8 cellular contexts compared by ENCODE assay signal in the genomic region with DNA sequence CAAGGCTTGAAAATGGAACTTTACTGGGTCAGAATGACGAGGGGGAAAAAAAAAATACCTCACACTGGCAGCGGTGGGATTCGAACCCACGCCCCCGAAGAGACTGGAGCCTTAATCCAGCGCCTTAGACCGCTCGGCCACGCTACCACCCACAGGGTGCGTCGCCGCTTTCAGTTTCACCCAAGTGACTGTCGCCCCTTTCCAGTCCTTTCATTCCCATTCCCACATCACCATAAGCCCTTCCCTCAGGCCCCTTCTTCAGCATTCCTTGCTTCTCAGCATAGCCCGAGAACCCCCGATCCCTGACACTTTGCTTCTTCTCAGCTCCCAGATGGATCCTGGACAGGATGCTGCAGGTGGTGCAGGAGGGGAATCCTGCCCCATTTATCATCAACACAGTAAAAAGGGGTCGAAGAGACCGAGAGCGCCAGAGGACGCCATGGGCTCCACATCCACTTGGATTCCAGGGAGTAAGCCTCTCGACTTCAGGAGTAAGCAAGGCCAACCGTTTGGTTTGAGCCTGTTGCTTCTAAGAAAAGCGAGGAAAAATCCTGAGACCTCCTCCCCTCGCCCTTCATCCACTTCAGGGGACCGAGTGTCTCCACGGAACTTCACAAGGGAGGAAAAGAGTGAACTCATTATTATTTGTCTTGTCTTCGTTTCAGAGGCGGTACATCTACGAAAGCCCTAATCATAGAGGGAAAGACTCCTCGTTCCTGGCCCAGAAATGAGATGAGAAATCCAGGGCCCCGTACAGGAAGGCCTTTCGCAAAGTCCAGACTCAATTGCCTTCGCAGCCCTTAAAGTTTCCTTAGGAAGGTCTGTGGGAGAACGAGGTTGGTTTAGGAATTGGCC. TPM values are rescaled to one million over a fixed set of nuclear protein-coding genes. Genes with fewer than 3 reads are reported as not detected.
DNase-seq lines count a peak whose midpoint lies in the region; ATAC-seq and TF ChIP-seq lines count a peak whose summit lies in the region.

No MANE protein-coding gene starts in this region.

- no peaks in the 10 kb centered on the region for H3K9me3 ChIP-seq in uterus

- H3K4me3 ChIP-seq in LNCaP clone FGC (ENCODE audit: low read depth, low read length) = peak overlapping the region; percentile 57
- H3K4me3 ChIP-seq in uterus = peak overlapping the region; percentile 26 to 35

- H3K36me3 ChIP-seq in uterus = no peaks in the 10 kb centered on the region

- intact Hi-C loops in left ventricle myocardium superior (cut with micrococcal nuclease) (no loop called here), posterior vena cava (cut with DNase I) (loop anchor here in 1 of 2 donors (5.0 kb wide), 1 partner anchor 39 kb away; no protein-coding TSS in a partner anchor), uterus (cut with DNase I; ENCODE audit: low total_unique reads) (no loop called here)

- no peak for TF ChIP-seq POLR2A in uterus (IDR thresholded peaks at IDR 0.05)

- no peaks in the 10 kb centered on the region for H3K4me1 ChIP-seq in uterus

- TF ChIP-seq CTCF in LNCaP clone FGC (IDR thresholded peaks at IDR 0.05; ENCODE audit: control insufficient read depth, extremely low read depth, insufficient read depth) = no peak
- TF ChIP-seq CTCF in uterus (IDR thresholded peaks at IDR 0.05) = no peak

- no peaks in the 10 kb centered on the region for H3K27me3 ChIP-seq in uterus

- peak overlapping the region; percentile 80 to 84 for H3K27ac ChIP-seq in uterus

- ATAC-seq in SK-N-SH treated with all-trans-retinoic acid at 6 μM for 48 hours = peak; percentile 48
- peak; percentile 66 for ATAC-seq in left ventricle myocardium superior
- no peak for ATAC-seq in GM19463 (IDR thresholded peaks at IDR 0.05; ENCODE audit: unreplicated experiment)

- DNase-seq in DMS153 (lab: John Stamatoyannopoulos, UW) (peak; percentile 67), LNCaP clone FGC (ENCODE audit: low read depth) (no peak), amniotic stem cell (lab: John Stamatoyannopoulos, UW) (peak; percentile 37), left ventricle myocardium superior (peak; percentile 79), posterior vena cava (ENCODE audit: low spot score) (peak; percentile 93), uterus (peak; percentile 62 to 69)

TF ChIP-seq in SK-N-SH treated with all-trans-retinoic acid at 6 μM for 48 hours, 23 proteins besides CTCF, POLR2A, EP300 and RAD21:
- no peak for TF ChIP-seq ZNF70 (CRISPR knock-in tag; IDR thresholded peaks at IDR 0.05)
- peak; percentile 83 for TF ChIP-seq ZNF8 (CRISPR knock-in tag; IDR thresholded peaks at IDR 0.05)
- TF ChIP-seq, protein P1, sequence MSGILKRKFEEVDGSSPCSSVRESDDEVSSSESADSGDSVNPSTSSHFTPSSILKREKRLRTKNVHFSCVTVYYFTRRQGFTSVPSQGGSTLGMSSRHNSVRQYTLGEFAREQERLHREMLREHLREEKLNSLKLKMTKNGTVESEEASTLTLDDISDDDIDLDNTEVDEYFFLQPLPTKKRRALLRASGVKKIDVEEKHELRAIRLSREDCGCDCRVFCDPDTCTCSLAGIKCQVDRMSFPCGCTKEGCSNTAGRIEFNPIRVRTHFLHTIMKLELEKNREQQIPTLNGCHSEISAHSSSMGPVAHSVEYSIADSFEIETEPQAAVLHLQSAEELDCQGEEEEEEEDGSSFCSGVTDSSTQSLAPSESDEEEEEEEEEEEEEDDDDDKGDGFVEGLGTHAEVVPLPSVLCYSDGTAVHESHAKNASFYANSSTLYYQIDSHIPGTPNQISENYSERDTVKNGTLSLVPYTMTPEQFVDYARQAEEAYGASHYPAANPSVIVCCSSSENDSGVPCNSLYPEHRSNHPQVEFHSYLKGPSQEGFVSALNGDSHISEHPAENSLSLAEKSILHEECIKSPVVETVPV (CRISPR knock-in tag; IDR thresholded peaks at IDR 0.05) = no peak
- no peak for TF ChIP-seq ARNTL (CRISPR knock-in tag; IDR thresholded peaks at IDR 0.05; ENCODE audit: borderline replicate concordance, low read depth)
- TF ChIP-seq, protein P2, sequence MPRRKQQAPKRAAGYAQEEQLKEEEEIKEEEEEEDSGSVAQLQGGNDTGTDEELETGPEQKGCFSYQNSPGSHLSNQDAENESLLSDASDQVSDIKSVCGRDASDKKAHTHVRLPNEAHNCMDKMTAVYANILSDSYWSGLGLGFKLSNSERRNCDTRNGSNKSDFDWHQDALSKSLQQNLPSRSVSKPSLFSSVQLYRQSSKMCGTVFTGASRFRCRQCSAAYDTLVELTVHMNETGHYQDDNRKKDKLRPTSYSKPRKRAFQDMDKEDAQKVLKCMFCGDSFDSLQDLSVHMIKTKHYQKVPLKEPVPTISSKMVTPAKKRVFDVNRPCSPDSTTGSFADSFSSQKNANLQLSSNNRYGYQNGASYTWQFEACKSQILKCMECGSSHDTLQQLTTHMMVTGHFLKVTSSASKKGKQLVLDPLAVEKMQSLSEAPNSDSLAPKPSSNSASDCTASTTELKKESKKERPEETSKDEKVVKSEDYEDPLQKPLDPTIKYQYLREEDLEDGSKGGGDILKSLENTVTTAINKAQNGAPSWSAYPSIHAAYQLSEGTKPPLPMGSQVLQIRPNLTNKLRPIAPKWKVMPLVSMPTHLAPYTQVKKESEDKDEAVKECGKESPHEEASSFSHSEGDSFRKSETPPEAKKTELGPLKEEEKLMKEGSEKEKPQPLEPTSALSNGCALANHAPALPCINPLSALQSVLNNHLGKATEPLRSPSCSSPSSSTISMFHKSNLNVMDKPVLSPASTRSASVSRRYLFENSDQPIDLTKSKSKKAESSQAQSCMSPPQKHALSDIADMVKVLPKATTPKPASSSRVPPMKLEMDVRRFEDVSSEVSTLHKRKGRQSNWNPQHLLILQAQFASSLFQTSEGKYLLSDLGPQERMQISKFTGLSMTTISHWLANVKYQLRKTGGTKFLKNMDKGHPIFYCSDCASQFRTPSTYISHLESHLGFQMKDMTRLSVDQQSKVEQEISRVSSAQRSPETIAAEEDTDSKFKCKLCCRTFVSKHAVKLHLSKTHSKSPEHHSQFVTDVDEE (CRISPR knock-in tag; IDR thresholded peaks at IDR 0.05) = 0 out of 2 replicates have a peak, but pooled peaks have one; percentile 12
- TF ChIP-seq ZC3H10 (CRISPR knock-in tag; IDR thresholded peaks at IDR 0.05) = no peak
- TF ChIP-seq BACH2 (CRISPR knock-in tag; IDR thresholded peaks at IDR 0.05; ENCODE audit: borderline replicate concordance) = no peak
- no peak for TF ChIP-seq SNAI2 (CRISPR knock-in tag; IDR thresholded peaks at IDR 0.05)
- TF ChIP-seq, protein P3, sequence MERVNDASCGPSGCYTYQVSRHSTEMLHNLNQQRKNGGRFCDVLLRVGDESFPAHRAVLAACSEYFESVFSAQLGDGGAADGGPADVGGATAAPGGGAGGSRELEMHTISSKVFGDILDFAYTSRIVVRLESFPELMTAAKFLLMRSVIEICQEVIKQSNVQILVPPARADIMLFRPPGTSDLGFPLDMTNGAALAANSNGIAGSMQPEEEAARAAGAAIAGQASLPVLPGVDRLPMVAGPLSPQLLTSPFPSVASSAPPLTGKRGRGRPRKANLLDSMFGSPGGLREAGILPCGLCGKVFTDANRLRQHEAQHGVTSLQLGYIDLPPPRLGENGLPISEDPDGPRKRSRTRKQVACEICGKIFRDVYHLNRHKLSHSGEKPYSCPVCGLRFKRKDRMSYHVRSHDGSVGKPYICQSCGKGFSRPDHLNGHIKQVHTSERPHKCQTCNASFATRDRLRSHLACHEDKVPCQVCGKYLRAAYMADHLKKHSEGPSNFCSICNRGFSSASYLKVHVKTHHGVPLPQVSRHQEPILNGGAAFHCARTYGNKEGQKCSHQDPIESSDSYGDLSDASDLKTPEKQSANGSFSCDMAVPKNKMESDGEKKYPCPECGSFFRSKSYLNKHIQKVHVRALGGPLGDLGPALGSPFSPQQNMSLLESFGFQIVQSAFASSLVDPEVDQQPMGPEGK (CRISPR knock-in tag; IDR thresholded peaks at IDR 0.05; ENCODE audit: borderline replicate concordance) = no peak
- no peak for TF ChIP-seq PPARA (CRISPR knock-in tag; IDR thresholded peaks at IDR 0.05; ENCODE audit: borderline replicate concordance)
- TF ChIP-seq, protein P4, sequence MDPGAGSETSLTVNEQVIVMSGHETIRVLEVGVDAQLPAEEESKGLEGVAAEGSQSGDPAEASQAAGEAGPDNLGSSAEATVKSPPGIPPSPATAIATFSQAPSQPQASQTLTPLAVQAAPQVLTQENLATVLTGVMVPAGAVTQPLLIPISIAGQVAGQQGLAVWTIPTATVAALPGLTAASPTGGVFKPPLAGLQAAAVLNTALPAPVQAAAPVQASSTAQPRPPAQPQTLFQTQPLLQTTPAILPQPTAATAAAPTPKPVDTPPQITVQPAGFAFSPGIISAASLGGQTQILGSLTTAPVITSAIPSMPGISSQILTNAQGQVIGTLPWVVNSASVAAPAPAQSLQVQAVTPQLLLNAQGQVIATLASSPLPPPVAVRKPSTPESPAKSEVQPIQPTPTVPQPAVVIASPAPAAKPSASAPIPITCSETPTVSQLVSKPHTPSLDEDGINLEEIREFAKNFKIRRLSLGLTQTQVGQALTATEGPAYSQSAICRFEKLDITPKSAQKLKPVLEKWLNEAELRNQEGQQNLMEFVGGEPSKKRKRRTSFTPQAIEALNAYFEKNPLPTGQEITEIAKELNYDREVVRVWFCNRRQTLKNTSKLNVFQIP (CRISPR knock-in tag; IDR thresholded peaks at IDR 0.05; ENCODE audit: borderline replicate concordance, low read depth) = no peak
TF ChIP-seq in SK-N-SH treated with all-trans-retinoic acid at 6 μM for 48 hours: peak in this region for 2.

RNA-seq across cellular contexts. Expression of a gene that starts 20.0 kb away (rescaled TPM):
- 19.2 TPM for total RNA-seq in left ventricle myocardium superior
- 10 to 100 TPM; 30.8 to 35.4 TPM for total RNA-seq in posterior vena cava
- total RNA-seq in uterus = 100 to 1,000 TPM in 1 of 4 donors, 10 to 100 TPM in 3; 24.6 to 108 (median 48.7) TPM
